1 cellular context compared by ENCODE assay signal in the genomic region with DNA sequence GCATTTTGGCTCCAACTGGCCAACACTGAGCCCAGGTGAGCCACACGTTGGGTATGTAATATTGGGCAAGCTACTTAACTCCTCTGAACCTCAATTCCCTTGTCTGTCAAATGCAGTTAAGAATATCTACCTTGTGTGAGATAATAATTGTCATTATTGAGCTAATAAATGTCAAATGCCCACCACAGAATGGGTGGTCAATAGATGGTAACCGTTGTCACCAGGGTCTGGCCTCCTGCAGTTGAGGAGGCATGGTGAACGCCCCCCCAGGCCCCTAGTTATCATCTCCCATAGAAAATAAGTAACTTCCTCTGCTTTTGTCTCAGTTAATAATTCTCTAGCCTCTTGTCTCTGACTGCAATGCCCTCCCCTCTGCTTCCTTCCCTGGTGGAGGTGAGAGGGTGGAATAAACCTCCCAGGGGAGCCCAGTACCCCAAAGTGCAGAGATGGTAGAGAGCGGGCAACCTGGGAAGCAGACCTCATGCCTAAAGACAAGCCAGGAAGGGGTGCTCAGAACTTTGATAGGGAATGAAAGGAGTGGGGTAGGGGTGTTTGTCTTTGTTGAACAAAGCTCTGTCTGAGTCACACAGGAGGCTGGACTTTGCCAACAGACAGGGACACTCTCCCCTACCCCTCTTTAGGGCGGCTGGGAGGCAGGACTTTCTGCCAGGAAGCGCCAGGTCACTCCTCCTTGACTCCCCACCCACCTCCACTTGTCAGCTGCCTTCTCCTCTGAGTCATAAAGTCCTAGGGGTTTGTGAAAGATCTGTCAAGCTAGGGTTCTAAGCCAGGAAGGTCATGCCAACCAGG.
TF ChIP-seq lines count a peak whose summit lies in the region.

No MANE protein-coding gene starts in this region.

TF ChIP-seq in HepG2, 621 proteins besides CTCF, POLR2A, EP300 and RAD21 (continued from another document and continues in another):
- TF ChIP-seq CHD4 (IDR thresholded peaks at IDR 0.05; ENCODE audit: borderline replicate concordance, low read length) (peak; percentile 74; the same call in 1 of the 2 replicates), FOSL1 (CRISPR knock-in tag; IDR thresholded peaks at IDR 0.05; ENCODE audit: borderline replicate concordance) (peak; percentile 82; the same call in 1 of the 2 replicates), NFIC (IDR thresholded peaks at IDR 0.05; ENCODE audit: low read length) (peak; percentile 23; the same call in 1 of the 2 replicates), FOXK1 (CRISPR knock-in tag; IDR thresholded peaks at IDR 0.05; ENCODE audit: borderline replicate concordance, low read depth) (0 out of 2 replicates have a peak, but pooled peaks have one; percentile 37), REL (CRISPR knock-in tag; conservative IDR thresholded peaks at IDR 0.05) (no peak), ZNF124 (CRISPR knock-in tag; IDR thresholded peaks at IDR 0.05) (peak; percentile 86; the same call in 1 of the 2 replicates), SIN3A (IDR thresholded peaks at IDR 0.05; ENCODE audit: borderline replicate concordance, low read depth, low read length) (peak; percentile 89; the same call in 1 of the 2 replicates), ELF4 (CRISPR knock-in tag; IDR thresholded peaks at IDR 0.05; ENCODE audit: borderline replicate concordance) (peak; percentile 85; the same call in 1 of the 2 replicates), ZNF292 (CRISPR knock-in tag; IDR thresholded peaks at IDR 0.05; ENCODE audit: borderline replicate concordance, low read depth) (peak; percentile 85; the same call in 1 of the 2 replicates), ZSCAN29 (CRISPR knock-in tag; conservative IDR thresholded peaks at IDR 0.05) (peak; percentile 40; the same call in 1 of the 2 replicates), DR1 (CRISPR knock-in tag; IDR thresholded peaks at IDR 0.05) (peak; percentile 54; the same call in 1 of the 2 replicates), XRCC5 (optimal IDR thresholded peaks at IDR 0.05; ENCODE audit: low read length) (peak; percentile 54), ZNF564 (CRISPR knock-in tag; IDR thresholded peaks at IDR 0.05) (peak; percentile 27; the same call in 1 of the 2 replicates), IKZF4 (CRISPR knock-in tag; IDR thresholded peaks at IDR 0.05; ENCODE audit: borderline replicate concordance, low read depth, not compliant biosample characterization) (peak; percentile 66), ZSCAN21 (CRISPR knock-in tag; IDR thresholded peaks at IDR 0.05; ENCODE audit: borderline replicate concordance) (peak; percentile 81; the same call in 1 of the 2 replicates), RELA (CRISPR knock-in tag; IDR thresholded peaks at IDR 0.05) (peak; percentile 49; the same call in 1 of the 2 replicates), ZNF225 (CRISPR knock-in tag; IDR thresholded peaks at IDR 0.05) (no peak), ZNF280D (CRISPR knock-in tag; IDR thresholded peaks at IDR 0.05) (peak; percentile 25; the same call in 1 of the 2 replicates), ZNF567 (CRISPR knock-in tag; IDR thresholded peaks at IDR 0.05; ENCODE audit: borderline replicate concordance) (no peak), ZNF414 (CRISPR knock-in tag; IDR thresholded peaks at IDR 0.05) (peak; percentile 62; the same call in 1 of the 2 replicates), ZNF547 (CRISPR knock-in tag; IDR thresholded peaks at IDR 0.05) (peak; percentile 86), TBX2 (CRISPR knock-in tag; IDR thresholded peaks at IDR 0.05; ENCODE audit: borderline replicate concordance) (peak; percentile 90), ZNF703 (CRISPR knock-in tag; IDR thresholded peaks at IDR 0.05; ENCODE audit: borderline replicate concordance) (no peak), NRL (CRISPR knock-in tag; IDR thresholded peaks at IDR 0.05; ENCODE audit: borderline replicate concordance) (peak; percentile 39; the same call in 1 of the 2 replicates), HMG20A (CRISPR knock-in tag; IDR thresholded peaks at IDR 0.05; ENCODE audit: borderline replicate concordance) (peak; percentile 56; the same call in 1 of the 2 replicates)
- TF ChIP-seq, protein P1, sequence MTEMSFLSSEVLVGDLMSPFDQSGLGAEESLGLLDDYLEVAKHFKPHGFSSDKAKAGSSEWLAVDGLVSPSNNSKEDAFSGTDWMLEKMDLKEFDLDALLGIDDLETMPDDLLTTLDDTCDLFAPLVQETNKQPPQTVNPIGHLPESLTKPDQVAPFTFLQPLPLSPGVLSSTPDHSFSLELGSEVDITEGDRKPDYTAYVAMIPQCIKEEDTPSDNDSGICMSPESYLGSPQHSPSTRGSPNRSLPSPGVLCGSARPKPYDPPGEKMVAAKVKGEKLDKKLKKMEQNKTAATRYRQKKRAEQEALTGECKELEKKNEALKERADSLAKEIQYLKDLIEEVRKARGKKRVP (CRISPR knock-in tag; IDR thresholded peaks at IDR 0.05) = no peak
- TF ChIP-seq, protein P2, sequence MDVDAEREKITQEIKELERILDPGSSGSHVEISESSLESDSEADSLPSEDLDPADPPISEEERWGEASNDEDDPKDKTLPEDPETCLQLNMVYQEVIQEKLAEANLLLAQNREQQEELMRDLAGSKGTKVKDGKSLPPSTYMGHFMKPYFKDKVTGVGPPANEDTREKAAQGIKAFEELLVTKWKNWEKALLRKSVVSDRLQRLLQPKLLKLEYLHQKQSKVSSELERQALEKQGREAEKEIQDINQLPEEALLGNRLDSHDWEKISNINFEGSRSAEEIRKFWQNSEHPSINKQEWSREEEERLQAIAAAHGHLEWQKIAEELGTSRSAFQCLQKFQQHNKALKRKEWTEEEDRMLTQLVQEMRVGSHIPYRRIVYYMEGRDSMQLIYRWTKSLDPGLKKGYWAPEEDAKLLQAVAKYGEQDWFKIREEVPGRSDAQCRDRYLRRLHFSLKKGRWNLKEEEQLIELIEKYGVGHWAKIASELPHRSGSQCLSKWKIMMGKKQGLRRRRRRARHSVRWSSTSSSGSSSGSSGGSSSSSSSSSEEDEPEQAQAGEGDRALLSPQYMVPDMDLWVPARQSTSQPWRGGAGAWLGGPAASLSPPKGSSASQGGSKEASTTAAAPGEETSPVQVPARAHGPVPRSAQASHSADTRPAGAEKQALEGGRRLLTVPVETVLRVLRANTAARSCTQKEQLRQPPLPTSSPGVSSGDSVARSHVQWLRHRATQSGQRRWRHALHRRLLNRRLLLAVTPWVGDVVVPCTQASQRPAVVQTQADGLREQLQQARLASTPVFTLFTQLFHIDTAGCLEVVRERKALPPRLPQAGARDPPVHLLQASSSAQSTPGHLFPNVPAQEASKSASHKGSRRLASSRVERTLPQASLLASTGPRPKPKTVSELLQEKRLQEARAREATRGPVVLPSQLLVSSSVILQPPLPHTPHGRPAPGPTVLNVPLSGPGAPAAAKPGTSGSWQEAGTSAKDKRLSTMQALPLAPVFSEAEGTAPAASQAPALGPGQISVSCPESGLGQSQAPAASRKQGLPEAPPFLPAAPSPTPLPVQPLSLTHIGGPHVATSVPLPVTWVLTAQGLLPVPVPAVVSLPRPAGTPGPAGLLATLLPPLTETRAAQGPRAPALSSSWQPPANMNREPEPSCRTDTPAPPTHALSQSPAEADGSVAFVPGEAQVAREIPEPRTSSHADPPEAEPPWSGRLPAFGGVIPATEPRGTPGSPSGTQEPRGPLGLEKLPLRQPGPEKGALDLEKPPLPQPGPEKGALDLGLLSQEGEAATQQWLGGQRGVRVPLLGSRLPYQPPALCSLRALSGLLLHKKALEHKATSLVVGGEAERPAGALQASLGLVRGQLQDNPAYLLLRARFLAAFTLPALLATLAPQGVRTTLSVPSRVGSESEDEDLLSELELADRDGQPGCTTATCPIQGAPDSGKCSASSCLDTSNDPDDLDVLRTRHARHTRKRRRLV (CRISPR knock-in tag; IDR thresholded peaks at IDR 0.05) = no peak
- TF ChIP-seq, protein P3, sequence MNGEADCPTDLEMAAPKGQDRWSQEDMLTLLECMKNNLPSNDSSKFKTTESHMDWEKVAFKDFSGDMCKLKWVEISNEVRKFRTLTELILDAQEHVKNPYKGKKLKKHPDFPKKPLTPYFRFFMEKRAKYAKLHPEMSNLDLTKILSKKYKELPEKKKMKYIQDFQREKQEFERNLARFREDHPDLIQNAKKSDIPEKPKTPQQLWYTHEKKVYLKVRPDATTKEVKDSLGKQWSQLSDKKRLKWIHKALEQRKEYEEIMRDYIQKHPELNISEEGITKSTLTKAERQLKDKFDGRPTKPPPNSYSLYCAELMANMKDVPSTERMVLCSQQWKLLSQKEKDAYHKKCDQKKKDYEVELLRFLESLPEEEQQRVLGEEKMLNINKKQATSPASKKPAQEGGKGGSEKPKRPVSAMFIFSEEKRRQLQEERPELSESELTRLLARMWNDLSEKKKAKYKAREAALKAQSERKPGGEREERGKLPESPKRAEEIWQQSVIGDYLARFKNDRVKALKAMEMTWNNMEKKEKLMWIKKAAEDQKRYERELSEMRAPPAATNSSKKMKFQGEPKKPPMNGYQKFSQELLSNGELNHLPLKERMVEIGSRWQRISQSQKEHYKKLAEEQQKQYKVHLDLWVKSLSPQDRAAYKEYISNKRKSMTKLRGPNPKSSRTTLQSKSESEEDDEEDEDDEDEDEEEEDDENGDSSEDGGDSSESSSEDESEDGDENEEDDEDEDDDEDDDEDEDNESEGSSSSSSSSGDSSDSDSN (CRISPR knock-in tag; IDR thresholded peaks at IDR 0.05) = no peak
- TF ChIP-seq, protein P4, sequence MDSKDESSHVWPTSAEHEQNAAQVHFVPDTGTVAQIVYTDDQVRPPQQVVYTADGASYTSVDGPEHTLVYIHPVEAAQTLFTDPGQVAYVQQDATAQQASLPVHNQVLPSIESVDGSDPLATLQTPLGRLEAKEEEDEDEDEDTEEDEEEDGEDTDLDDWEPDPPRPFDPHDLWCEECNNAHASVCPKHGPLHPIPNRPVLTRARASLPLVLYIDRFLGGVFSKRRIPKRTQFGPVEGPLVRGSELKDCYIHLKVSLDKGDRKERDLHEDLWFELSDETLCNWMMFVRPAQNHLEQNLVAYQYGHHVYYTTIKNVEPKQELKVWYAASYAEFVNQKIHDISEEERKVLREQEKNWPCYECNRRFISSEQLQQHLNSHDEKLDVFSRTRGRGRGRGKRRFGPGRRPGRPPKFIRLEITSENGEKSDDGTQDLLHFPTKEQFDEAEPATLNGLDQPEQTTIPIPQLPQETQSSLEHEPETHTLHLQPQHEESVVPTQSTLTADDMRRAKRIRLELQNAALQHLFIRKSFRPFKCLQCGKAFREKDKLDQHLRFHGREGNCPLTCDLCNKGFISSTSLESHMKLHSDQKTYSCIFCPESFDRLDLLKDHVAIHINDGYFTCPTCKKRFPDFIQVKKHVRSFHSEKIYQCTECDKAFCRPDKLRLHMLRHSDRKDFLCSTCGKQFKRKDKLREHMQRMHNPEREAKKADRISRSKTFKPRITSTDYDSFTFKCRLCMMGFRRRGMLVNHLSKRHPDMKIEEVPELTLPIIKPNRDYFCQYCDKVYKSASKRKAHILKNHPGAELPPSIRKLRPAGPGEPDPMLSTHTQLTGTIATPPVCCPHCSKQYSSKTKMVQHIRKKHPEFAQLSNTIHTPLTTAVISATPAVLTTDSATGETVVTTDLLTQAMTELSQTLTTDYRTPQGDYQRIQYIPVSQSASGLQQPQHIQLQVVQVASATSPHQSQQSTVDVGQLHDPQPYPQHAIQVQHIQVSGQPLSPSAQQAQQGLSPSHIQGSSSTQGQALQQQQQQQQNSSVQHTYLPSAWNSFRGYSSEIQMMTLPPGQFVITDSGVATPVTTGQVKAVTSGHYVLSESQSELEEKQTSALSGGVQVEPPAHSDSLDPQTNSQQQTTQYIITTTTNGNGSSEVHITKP (CRISPR knock-in tag; IDR thresholded peaks at IDR 0.05; ENCODE audit: low read depth) = peak; percentile 94
- TF ChIP-seq, protein P5, sequence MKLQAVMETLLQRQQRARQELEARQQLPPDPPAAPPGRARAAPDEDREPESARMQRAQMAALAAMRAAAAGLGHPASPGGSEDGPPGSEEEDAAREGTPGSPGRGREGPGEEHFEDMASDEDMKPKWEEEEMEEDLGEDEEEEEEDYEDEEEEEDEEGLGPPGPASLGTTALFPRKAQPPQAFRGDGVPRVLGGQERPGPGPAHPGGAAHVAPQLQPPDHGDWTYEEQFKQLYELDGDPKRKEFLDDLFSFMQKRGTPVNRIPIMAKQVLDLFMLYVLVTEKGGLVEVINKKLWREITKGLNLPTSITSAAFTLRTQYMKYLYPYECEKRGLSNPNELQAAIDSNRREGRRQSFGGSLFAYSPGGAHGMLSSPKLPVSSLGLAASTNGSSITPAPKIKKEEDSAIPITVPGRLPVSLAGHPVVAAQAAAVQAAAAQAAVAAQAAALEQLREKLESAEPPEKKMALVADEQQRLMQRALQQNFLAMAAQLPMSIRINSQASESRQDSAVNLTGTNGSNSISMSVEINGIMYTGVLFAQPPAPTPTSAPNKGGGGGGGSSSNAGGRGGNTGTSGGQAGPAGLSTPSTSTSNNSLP (IDR thresholded peaks at IDR 0.05; ENCODE audit: low read depth, low read length) = peak; percentile 43; the same call in 1 of the 2 replicates
- TF ChIP-seq, protein P6, sequence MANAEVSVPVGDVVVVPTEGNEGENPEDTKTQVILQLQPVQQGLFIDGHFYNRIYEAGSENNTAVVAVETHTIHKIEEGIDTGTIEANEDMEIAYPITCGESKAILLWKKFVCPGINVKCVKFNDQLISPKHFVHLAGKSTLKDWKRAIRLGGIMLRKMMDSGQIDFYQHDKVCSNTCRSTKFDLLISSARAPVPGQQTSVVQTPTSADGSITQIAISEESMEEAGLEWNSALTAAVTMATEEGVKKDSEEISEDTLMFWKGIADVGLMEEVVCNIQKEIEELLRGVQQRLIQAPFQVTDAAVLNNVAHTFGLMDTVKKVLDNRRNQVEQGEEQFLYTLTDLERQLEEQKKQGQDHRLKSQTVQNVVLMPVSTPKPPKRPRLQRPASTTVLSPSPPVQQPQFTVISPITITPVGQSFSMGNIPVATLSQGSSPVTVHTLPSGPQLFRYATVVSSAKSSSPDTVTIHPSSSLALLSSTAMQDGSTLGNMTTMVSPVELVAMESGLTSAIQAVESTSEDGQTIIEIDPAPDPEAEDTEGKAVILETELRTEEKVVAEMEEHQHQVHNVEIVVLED (CRISPR knock-in tag; IDR thresholded peaks at IDR 0.05; ENCODE audit: borderline replicate concordance) = peak; percentile 52; the same call in 1 of the 2 replicates
